Comparison of ENCODE assay signal across 8 cellular contexts in genomic region chr1:159089184-159089791, GRCh38. TPM values are rescaled to one million over a fixed set of nuclear protein-coding genes. Genes with fewer than 3 reads are reported as not detected.
DNase-seq lines count a peak whose midpoint lies in the region; ATAC-seq and TF ChIP-seq lines count a peak whose summit lies in the region.

No MANE protein-coding gene starts in this region.

- intact Hi-C loops in PC-9 (cut with micrococcal nuclease; ENCODE audit: unreplicated experiment), result no loop called here

- H3K4me2 ChIP-seq in BLaER1 treated with 17β-estradiol and CSF1 and Interleukin-3, amounts not matched to agents 10 nM and 100 nM, result peak overlapping the region in 6 of 11 experiments; percentile 48 to 89 (median 84); a peak in 9 of 22 replicates
- no peak overlapping the region for H3K4me2 ChIP-seq in PC-9

- no peak overlapping the region for H3K4me3 ChIP-seq in BLaER1 treated with 17β-estradiol and CSF1 and Interleukin-3, amounts not matched to agents 10 nM and 100 nM
- H3K4me3 ChIP-seq in PC-9, result no peak overlapping the region

- CTCF ChIA-PET in PC-9 (lab: Charles Lee), result no interaction called here

- peak; percentile 64 for TF ChIP-seq CTCF in PC-9 (conservative IDR thresholded peaks at IDR 0.05)
- TF ChIP-seq CTCF in glutamatergic neuron (IDR thresholded peaks at IDR 0.05; ENCODE audit: partially characterized antibody, unreplicated experiment), result peak; percentile 84

- H3K36me3 ChIP-seq in BLaER1 treated with 17β-estradiol and CSF1 and Interleukin-3, amounts not matched to agents 10 nM and 100 nM, result no peaks in the 10 kb centered on the region
- H3K36me3 ChIP-seq in PC-9 (ENCODE audit: low read depth), result no peaks in the 10 kb centered on the region

- no peaks in the 10 kb centered on the region for H3K79me2 ChIP-seq in PC-9 (ENCODE audit: low read depth)

- no peaks in the 10 kb centered on the region for H3F3A ChIP-seq in PC-9 (ENCODE audit: insufficient read depth, low read depth)

- peaks cover 4% of the 10 kb centered on the region for H3K27me3 Mint-ChIP-seq in glutamatergic neuron (ENCODE audit: unreplicated experiment)
- H3K27me3 Mint-ChIP-seq in stimulated activated naive B cell treated with anti-CD40 and anti-IgM and Interleukin-4, amounts not matched to agents 10 μg/mL and 1 μg/mL and 100 μg/mL, for 72 hours, result no peaks in the 10 kb centered on the region

- peaks cover 31% of the 10 kb centered on the region for H3K4me1 Mint-ChIP-seq in glutamatergic neuron (ENCODE audit: low read depth, unreplicated experiment)
- peaks cover 11 to 24% of the 10 kb centered on the region in 2 donors for H3K4me1 Mint-ChIP-seq in stimulated activated naive B cell treated with anti-CD40 and anti-IgM and Interleukin-4, amounts not matched to agents 10 μg/mL and 1 μg/mL and 100 μg/mL, for 72 hours

- no peak overlapping the region for H2AFZ ChIP-seq in PC-9

- no peaks in the 10 kb centered on the region for H3K36me3 Mint-ChIP-seq in glutamatergic neuron (ENCODE audit: unreplicated experiment)
- no peaks in the 10 kb centered on the region for H3K36me3 Mint-ChIP-seq in stimulated activated naive B cell treated with anti-CD40 and anti-IgM and Interleukin-4, amounts not matched to agents 10 μg/mL and 1 μg/mL and 100 μg/mL, for 72 hours

- DNase-seq in PC-9, result no peak
- no peak for DNase-seq in glutamatergic neuron
- no peak for DNase-seq in substantia nigra (lab: John Stamatoyannopoulos, UW)
- no peak for DNase-seq in NCI-H345 (lab: John Stamatoyannopoulos, UW)
- no peak for DNase-seq in stimulated activated naive B cell treated with anti-CD40 and anti-IgM and Interleukin-4, amounts not matched to agents 10 μg/mL and 1 μg/mL and 100 μg/mL, for 72 hours

- no peaks in the 10 kb centered on the region for H3K27me3 ChIP-seq in BLaER1 treated with 17β-estradiol and CSF1 and Interleukin-3, amounts not matched to agents 10 nM and 100 nM
- no peaks in the 10 kb centered on the region for H3K27me3 ChIP-seq in PC-9 (ENCODE audit: insufficient read depth, low read depth)

- no TSS peak for BruUV-seq in PC-9 (replicated peaks; lab: Mats Ljungman, UMichigan)

- peak; percentile 53 for ATAC-seq in GM18873 (IDR thresholded peaks at IDR 0.05; ENCODE audit: low FRiP score, unreplicated experiment)
- no peak for ATAC-seq in GM18502 (IDR thresholded peaks at IDR 0.05; ENCODE audit: poor library complexity, unreplicated experiment)
- no peak for ATAC-seq in stimulated activated naive B cell treated with anti-CD40 and anti-IgM and Interleukin-4, amounts not matched to agents 10 μg/mL and 1 μg/mL and 100 μg/mL, for 72 hours (replicated peaks)

- H3K27ac Mint-ChIP-seq in glutamatergic neuron (ENCODE audit: unreplicated experiment), result peak overlapping the region; percentile 44
- H3K27ac Mint-ChIP-seq in stimulated activated naive B cell treated with anti-CD40 and anti-IgM and Interleukin-4, amounts not matched to agents 10 μg/mL and 1 μg/mL and 100 μg/mL, for 72 hours, result no peak overlapping the region

- H3K4me3 Mint-ChIP-seq in glutamatergic neuron (ENCODE audit: unreplicated experiment), result no peak overlapping the region
- H3K4me3 Mint-ChIP-seq in stimulated activated naive B cell treated with anti-CD40 and anti-IgM and Interleukin-4, amounts not matched to agents 10 μg/mL and 1 μg/mL and 100 μg/mL, for 72 hours, result no peak overlapping the region

- peaks cover 16 to 94% (median 66%) of the 10 kb centered on the region in 10 experiments for H3K4me1 ChIP-seq in BLaER1 treated with 17β-estradiol and CSF1 and Interleukin-3, amounts not matched to agents 10 nM and 100 nM
- H3K4me1 ChIP-seq in PC-9 (replicated peaks; ENCODE audit: insufficient read depth), result no peaks in the 10 kb centered on the region

- no peaks in the 10 kb centered on the region for H3K9me3 ChIP-seq in BLaER1 treated with 17β-estradiol and CSF1 and Interleukin-3, amounts not matched to agents 10 nM and 100 nM (replicated peaks in 1 of 11)
- H3K9me3 ChIP-seq in PC-9 (ENCODE audit: insufficient read depth, low read depth), result no peaks in the 10 kb centered on the region

- no peaks in the 10 kb centered on the region for H3K9me2 ChIP-seq in PC-9 (ENCODE audit: insufficient read depth)

- H3K27ac ChIP-seq in BLaER1 treated with 17β-estradiol and CSF1 and Interleukin-3, amounts not matched to agents 10 nM and 100 nM, result peak overlapping the region in 6 of 11 experiments; percentile 72 to 98 (median 89); a peak in 9 of 22 replicates
- H3K27ac ChIP-seq in PC-9 (no peak overlapping the region), substantia nigra (ENCODE audit: low read depth, low read length, poor library complexity, severe bottlenecking) (no peak overlapping the region)

- no peaks in the 10 kb centered on the region for H4K20me1 ChIP-seq in BLaER1 treated with 17β-estradiol and CSF1 and Interleukin-3, amounts not matched to agents 10 nM and 100 nM
- no peaks in the 10 kb centered on the region for H4K20me1 ChIP-seq in PC-9 (ENCODE audit: insufficient read depth)

- POLR2A ChIA-PET in PC-9 (lab: Charles Lee; ENCODE audit: unreplicated experiment), result no interaction called here

- no peak overlapping the region for H3K9ac ChIP-seq in BLaER1 treated with 17β-estradiol and CSF1 and Interleukin-3, amounts not matched to agents 10 nM and 100 nM

- peaks cover 6% of the 10 kb centered on the region for H3K9me3 Mint-ChIP-seq in glutamatergic neuron (ENCODE audit: unreplicated experiment)
- no peaks in the 10 kb centered on the region for H3K9me3 Mint-ChIP-seq in stimulated activated naive B cell treated with anti-CD40 and anti-IgM and Interleukin-4, amounts not matched to agents 10 μg/mL and 1 μg/mL and 100 μg/mL, for 72 hours

RNA-seq across cellular contexts. Expression of gene AIM2, which starts 12.7 kb away (rescaled TPM):
- total RNA-seq in PC-9 (2021) (not detected in 2 replicates), glutamatergic neuron (ENCODE audit: unreplicated experiment) (5.3 TPM)

Comparison
In these comparisons a context has a peak if more than half of its experiments do, and no peak if none do; other contexts are left out.
1. H3K27ac ChIP-seq: peak in BLaER1 treated with 17β-estradiol and CSF1 and Interleukin-3, amounts not matched to agents 10 nM and 100 nM (6 of 11); none in PC-9 (single experiment) and substantia nigra (single experiment).